In the genomic region with DNA sequence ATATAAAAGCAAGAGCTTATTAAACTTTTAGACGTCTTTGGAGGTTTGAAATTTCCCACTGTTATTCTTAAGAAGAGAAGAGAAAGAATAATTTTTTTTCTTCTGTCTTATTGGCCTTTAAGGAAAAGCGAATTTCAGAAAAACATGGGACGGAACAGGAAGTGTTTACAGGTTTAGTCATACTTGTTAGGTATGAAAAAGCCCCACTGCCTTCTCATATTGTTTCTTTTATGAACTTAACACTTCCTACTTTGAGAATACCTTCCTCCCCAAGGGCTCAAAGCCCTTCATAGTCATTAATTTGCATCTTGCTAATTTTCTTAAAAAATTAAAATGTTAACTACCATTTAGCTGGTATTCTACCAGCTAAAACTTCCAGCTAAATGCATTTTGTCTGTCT, we compare ENCODE assay signal across 8 cellular contexts.
DNase-seq lines count a peak whose midpoint lies in the region; ATAC-seq and TF ChIP-seq lines count a peak whose summit lies in the region.
"Had no signal": no experiment of that assay in that cellular context is flagged by ENCODE, and none has a peak within 500 bp of the region (broad histone marks: within the 10 kb centered on the region; RNA-seq: fewer than 3 reads in every experiment).

No MANE protein-coding gene starts in this region.

- H3K9me3 ChIP-seq in OCI-LY1 (ENCODE audit: low read length): no peaks in the 10 kb centered on the region
- H3K9me3 ChIP-seq in spleen: no peaks in the 10 kb centered on the region

- DNase-seq in dermis blood vessel endothelial cell (peak; percentile 83), spleen (no peak)
- DNase-seq: NCI-H2171 treated with DMSO at 0.1 percent for 48 hours had no signal

- TF ChIP-seq CTCF in OCI-LY1 (IDR thresholded peaks at IDR 0.05; ENCODE audit: low read length): no peak
- no peak for TF ChIP-seq CTCF in spleen (IDR thresholded peaks at IDR 0.05 in 8 of 11, conservative IDR thresholded peaks at IDR 0.05 in 3 of 11)

- peak overlapping the region; percentile 68 for H3K9ac ChIP-seq in OCI-LY1 (ENCODE audit: low read length)

- ATAC-seq in GM18868 (IDR thresholded peaks at IDR 0.05; ENCODE audit: unreplicated experiment) (peak; percentile 22), HG03469 (IDR thresholded peaks at IDR 0.05; ENCODE audit: unreplicated experiment) (no peak), HG03108 (IDR thresholded peaks at IDR 0.05; ENCODE audit: unreplicated experiment) (no peak), GM18870 (IDR thresholded peaks at IDR 0.05; ENCODE audit: unreplicated experiment) (no peak)

- H3K27me3 ChIP-seq in OCI-LY1 (ENCODE audit: insufficient read depth, low read length) (no peaks in the 10 kb centered on the region), spleen (replicated peaks in 1 of 7) (no peaks in the 10 kb centered on the region)

- peaks cover 12% of the 10 kb centered on the region; the same call in 1 of the 2 replicates for H3F3A ChIP-seq in OCI-LY1 (ENCODE audit: insufficient read depth, low read length)

- TF ChIP-seq POLR2A in spleen (IDR thresholded peaks at IDR 0.05): no peak

- intact Hi-C loops in spleen (cut with DNase I; ENCODE audit: low total_unique reads): no loop called here

- peak overlapping the region; percentile 98 for H3K27ac ChIP-seq in OCI-LY1 (ENCODE audit: low read depth, low read length, poor library complexity, severe bottlenecking)
- H3K27ac ChIP-seq in spleen: peak overlapping the region; percentile 15 to 84 (median 72)

- H4K20me1 ChIP-seq in OCI-LY1 (ENCODE audit: insufficient read depth, low read length): no peaks in the 10 kb centered on the region

- H3K4me1 ChIP-seq in OCI-LY1 (ENCODE audit: insufficient read depth, low read length, severe bottlenecking) (peaks cover 89% of the 10 kb centered on the region), spleen (peaks cover 52 to 99% (median 81%) of the 10 kb centered on the region in 6 donors)

- 25 to 36% (median 30%) methylated on average over 3 of the region's 3 CpGs for WGBS in spleen, 5 donors

- H3K9me2 ChIP-seq in OCI-LY1 (ENCODE audit: low read depth, low read length): no peaks in the 10 kb centered on the region

- H3K36me3 ChIP-seq in OCI-LY1 (ENCODE audit: insufficient read depth, low read length) (no peaks in the 10 kb centered on the region), spleen (no peaks in the 10 kb centered on the region)

- H3K79me2 ChIP-seq in OCI-LY1 (ENCODE audit: insufficient read depth, low read length): no peaks in the 10 kb centered on the region

- H3K4me3 ChIP-seq in OCI-LY1 (ENCODE audit: low read depth, low read length, poor library complexity, severe bottlenecking) (peak overlapping the region; percentile 46), spleen (peak overlapping the region in 1 of 8 donors; percentile 44)

- H3K4me2 ChIP-seq in OCI-LY1 (ENCODE audit: low read length): peak overlapping the region; percentile 64

- no peak overlapping the region for H2AFZ ChIP-seq in OCI-LY1 (ENCODE audit: low read length)
